ENCODE assay signal across 1 cellular context in the genomic region with DNA sequence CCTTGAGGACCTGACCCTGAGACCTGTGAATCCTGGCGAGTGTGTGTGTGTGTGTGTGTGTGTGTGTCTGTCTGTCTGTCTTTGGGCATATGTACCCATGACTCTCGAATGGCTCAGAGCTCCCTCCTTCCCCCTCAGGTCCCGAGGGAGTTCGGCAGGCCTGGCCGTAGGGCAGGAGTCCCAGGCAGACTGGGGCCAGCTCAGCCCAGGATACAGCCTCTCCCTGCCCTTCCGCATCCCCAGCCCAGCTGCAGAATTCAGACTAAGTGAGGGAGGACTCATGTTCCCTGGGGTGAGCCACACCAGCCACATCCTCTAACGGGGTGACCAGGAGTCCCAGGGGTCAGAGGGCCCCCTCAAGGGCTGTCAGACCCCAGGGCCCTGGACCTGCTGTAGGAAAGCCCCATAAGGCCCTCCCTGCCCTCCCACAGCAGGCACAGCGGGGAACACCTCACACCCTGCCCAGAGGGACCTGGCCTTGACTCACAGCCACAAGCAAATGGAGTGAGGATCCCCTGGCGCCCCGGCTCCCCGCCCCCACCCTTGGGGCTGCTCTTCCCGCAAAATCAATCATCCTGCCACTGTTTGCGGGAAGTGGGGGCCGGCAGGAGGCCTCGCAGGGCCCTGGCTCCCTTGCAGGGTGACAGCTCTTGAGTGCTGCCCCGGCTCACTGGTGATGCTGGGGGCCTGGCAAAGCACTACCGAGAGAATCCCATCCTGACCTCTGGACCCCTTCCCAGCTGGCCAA.
TF ChIP-seq lines count a peak whose summit lies in the region.

No MANE protein-coding gene starts in this region.

TF ChIP-seq in IMR-90, 13 proteins besides CTCF, POLR2A, EP300 and RAD21:
- no peak for TF ChIP-seq FOS (IDR thresholded peaks at IDR 0.05; ENCODE audit: low read depth, low read length)
- no peak for TF ChIP-seq MXI1 (IDR thresholded peaks at IDR 0.05; ENCODE audit: borderline replicate concordance, low read depth, low read length)
- TF ChIP-seq NFE2L2 (IDR thresholded peaks at IDR 0.05; ENCODE audit: low read depth, low read length) = no peak
- TF ChIP-seq MAZ (IDR thresholded peaks at IDR 0.05; ENCODE audit: borderline replicate concordance, low read depth, low read length) = no peak
- no peak for TF ChIP-seq CHD1 (IDR thresholded peaks at IDR 0.05; ENCODE audit: low read depth, low read length)
- no peak for TF ChIP-seq CEBPB (IDR thresholded peaks at IDR 0.05; ENCODE audit: low read depth, low read length)
- TF ChIP-seq RFX5 (IDR thresholded peaks at IDR 0.05; ENCODE audit: low read depth, low read length) = no peak
- TF ChIP-seq, protein P1, sequence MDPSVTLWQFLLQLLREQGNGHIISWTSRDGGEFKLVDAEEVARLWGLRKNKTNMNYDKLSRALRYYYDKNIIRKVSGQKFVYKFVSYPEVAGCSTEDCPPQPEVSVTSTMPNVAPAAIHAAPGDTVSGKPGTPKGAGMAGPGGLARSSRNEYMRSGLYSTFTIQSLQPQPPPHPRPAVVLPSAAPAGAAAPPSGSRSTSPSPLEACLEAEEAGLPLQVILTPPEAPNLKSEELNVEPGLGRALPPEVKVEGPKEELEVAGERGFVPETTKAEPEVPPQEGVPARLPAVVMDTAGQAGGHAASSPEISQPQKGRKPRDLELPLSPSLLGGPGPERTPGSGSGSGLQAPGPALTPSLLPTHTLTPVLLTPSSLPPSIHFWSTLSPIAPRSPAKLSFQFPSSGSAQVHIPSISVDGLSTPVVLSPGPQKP (IDR thresholded peaks at IDR 0.05; ENCODE audit: borderline replicate concordance, low read depth, low read length) = no peak
- TF ChIP-seq SMC3 (IDR thresholded peaks at IDR 0.05; ENCODE audit: low read depth, low read length) = no peak
- TF ChIP-seq MAFK (IDR thresholded peaks at IDR 0.05; ENCODE audit: low read depth, low read length) = no peak
